8 cellular contexts compared by ENCODE assay signal in genomic region chr21:33199516-33200217, GRCh38. TPM values are rescaled to one million over a fixed set of nuclear protein-coding genes. Genes with fewer than 3 reads are reported as not detected.
A peak's percentile ranks its signal among the peaks of the same experiment; 100 is the strongest.
DNase-seq lines count a peak whose midpoint lies in the region; ATAC-seq and TF ChIP-seq lines count a peak whose summit lies in the region.

No MANE protein-coding gene starts in this region.

- ATAC-seq in foreskin keratinocyte = peak; percentile 65

- H3K27ac ChIP-seq in RWPE1 (no peak overlapping the region), foreskin keratinocyte (no peak overlapping the region)

- no peaks in the 10 kb centered on the region for H3K27me3 ChIP-seq in foreskin keratinocyte

- no peak overlapping the region for H3K4me3 Mint-ChIP-seq in osteocyte (ENCODE audit: unreplicated experiment)
- no peak overlapping the region for H3K4me3 Mint-ChIP-seq in type B pancreatic cell

- peak; percentile 79 for TF ChIP-seq CTCF in RWPE1 (conservative IDR thresholded peaks at IDR 0.05; ENCODE audit: low read depth)
- peak; percentile 98 for TF ChIP-seq CTCF in foreskin keratinocyte (conservative IDR thresholded peaks at IDR 0.05)
- TF ChIP-seq CTCF in osteocyte (IDR thresholded peaks at IDR 0.05) = peak; percentile 84
- TF ChIP-seq CTCF in type B pancreatic cell (conservative IDR thresholded peaks at IDR 0.05) = peak; percentile 93

- H3K27me3 Mint-ChIP-seq in osteocyte (ENCODE audit: unreplicated experiment) (peaks cover 17% of the 10 kb centered on the region), type B pancreatic cell (peaks cover 33% of the 10 kb centered on the region)

- DNase-seq in EL (peak; percentile 91), H4 (ENCODE audit: low spot score) (peak; percentile 93), M059J (ENCODE audit: low read depth) (peak; percentile 94), RWPE1 (ENCODE audit: low spot score) (peak; percentile 85), foreskin keratinocyte (peak; percentile 67 to 83), osteocyte (ENCODE audit: extremely low spot score, unreplicated experiment) (peak; percentile 89), type B pancreatic cell (ENCODE audit: extremely low spot score, unreplicated experiment) (peak; percentile 75)
- peak; percentile 57 for DNase-seq in activated T-helper 9 cell treated with anti-CD3 and anti-CD28 coated beads, Interleukin-2, amount 50 U/mL, for 16 hours (ENCODE audit: low read depth)

- POLR2A ChIA-PET in RWPE1 (lab: Yijun Ruan, JAX; ENCODE audit: low non-redundant PET) = no interaction called here

- H3K27ac Mint-ChIP-seq in osteocyte (ENCODE audit: unreplicated experiment) (no peak overlapping the region), type B pancreatic cell (peak overlapping the region; percentile 36)

- CTCF ChIA-PET in RWPE1 (lab: Yijun Ruan, JAX) = interaction anchor here (0.5 to 1.1 kb wide), 9 partner anchors 10 to 1633 kb away, joined by 3 to 12 read pairs (median 3); no protein-coding TSS in a partner anchor

- peaks cover 11% of the 10 kb centered on the region for H3K4me1 ChIP-seq in foreskin keratinocyte

- H3K4me1 Mint-ChIP-seq in osteocyte (ENCODE audit: unreplicated experiment) (peaks cover 21% of the 10 kb centered on the region), type B pancreatic cell (ENCODE audit: unreplicated experiment) (peaks cover 23% of the 10 kb centered on the region)

- H3K36me3 Mint-ChIP-seq in osteocyte (ENCODE audit: unreplicated experiment) (no peaks in the 10 kb centered on the region), type B pancreatic cell (no peaks in the 10 kb centered on the region)

- H3K9me3 Mint-ChIP-seq in osteocyte (ENCODE audit: unreplicated experiment) (no peaks in the 10 kb centered on the region), type B pancreatic cell (no peaks in the 10 kb centered on the region)

RNA-seq across cellular contexts. Expression of gene IFNAR2, which starts 30.1 kb away (rescaled TPM):
- 7.9 and 11.5 TPM in 2 replicates for total RNA-seq in H4 (2014; rRNA removed; shearing (Covaris generic))
- 9.1 and 17.6 TPM in 2 replicates for total RNA-seq in M059J (2014; rRNA removed; shearing (Covaris generic))
- total RNA-seq in foreskin keratinocyte (8.4 and 10.9 TPM in 2 replicates), osteocyte (15.9 and 17.9 TPM in 2 replicates), type B pancreatic cell (ENCODE audit: low replicate concordance) (11.0 and 17.0 TPM in 2 replicates)
- polyA plus RNA-seq in foreskin keratinocyte = 11.3 and 11.8 TPM in 2 replicates
